25 cellular contexts compared by ENCODE assay signal in genomic region chr17:11495616-11496015, GRCh38.
"Had no signal": no experiment of that assay in that cellular context is flagged by ENCODE, and none has a peak within 500 bp of the region (broad histone marks: within the 10 kb centered on the region; RNA-seq: fewer than 3 reads in every experiment).

No MANE protein-coding gene starts in this region.

- H3K27me3 Mint-ChIP-seq: dendritic cell treated with granulocyte-macrophage colony-stimulating factor and Interleukin-4, amounts not matched to agents 40 ng/mL and 50 ng/mL, for 4 days; natural killer cell treated with Interleukin-12 subunit alpha and Interleukin-12 subunit beta and Interleukin-15 and Interleukin-18, amount 100 ng/mL, for 72 hours had no signal

- H3K27ac ChIP-seq: colonic mucosa, esophagus squamous epithelium, neutrophil, parathyroid adenoma, sigmoid colon, testis, tibial artery had no signal

- ATAC-seq: left lobe of liver; mucosa of descending colon; natural killer cell treated with Interleukin-12 subunit alpha and Interleukin-12 subunit beta and Interleukin-15 and Interleukin-18, amount 100 ng/mL, for 72 hours; stimulated activated effector memory CD8-positive, alpha-beta T cell treated with anti-CD3 and anti-CD28 coated beads, Interleukin-12 subunit alpha, Interleukin-12 subunit beta, amount 100 ng/mL, for 72 hours; stimulated activated naive CD8-positive, alpha-beta T cell treated with anti-CD3 and anti-CD28 coated beads, Interleukin-15, Interleukin-2, amounts not matched to agents 100 U/mL and 50 U/mL, for 24 hours had no signal

- H3K4me3 Mint-ChIP-seq: dendritic cell treated with granulocyte-macrophage colony-stimulating factor and Interleukin-4, amounts not matched to agents 40 ng/mL and 50 ng/mL, for 4 days; endodermal cell; mesothelial cell of epicardium; naive B cell; natural killer cell treated with Interleukin-12 subunit alpha and Interleukin-12 subunit beta and Interleukin-15 and Interleukin-18, amount 100 ng/mL, for 72 hours; neural crest cell; stimulated activated effector memory CD8-positive, alpha-beta T cell treated with anti-CD3 and anti-CD28 coated beads, Interleukin-12 subunit alpha, Interleukin-12 subunit beta, amount 100 ng/mL, for 72 hours; type B pancreatic cell had no signal

- H3K9me3 ChIP-seq: colonic mucosa, esophagus squamous epithelium, mucosa of descending colon, neutrophil, sigmoid colon, testis, tibial artery had no signal

- H3K36me3 Mint-ChIP-seq: mesothelial cell of epicardium; naive B cell; natural killer cell treated with Interleukin-12 subunit alpha and Interleukin-12 subunit beta and Interleukin-15 and Interleukin-18, amount 100 ng/mL, for 72 hours; stimulated activated effector memory CD8-positive, alpha-beta T cell treated with anti-CD3 and anti-CD28 coated beads, Interleukin-12 subunit alpha, Interleukin-12 subunit beta, amount 100 ng/mL, for 72 hours; type B pancreatic cell had no signal

- H3K36me3 ChIP-seq: colonic mucosa, esophagus squamous epithelium, neutrophil, sigmoid colon, tibial artery had no signal

- H3K4me3 ChIP-seq: colonic mucosa, esophagus squamous epithelium, mucosa of descending colon, sigmoid colon, testis, tibial artery had no signal

- H3K27me3 ChIP-seq: colonic mucosa, esophagus squamous epithelium, neutrophil, sigmoid colon, testis, tibial artery had no signal

- H3K4me1 Mint-ChIP-seq: naive B cell; stimulated activated effector memory CD8-positive, alpha-beta T cell treated with anti-CD3 and anti-CD28 coated beads, Interleukin-12 subunit alpha, Interleukin-12 subunit beta, amount 100 ng/mL, for 72 hours had no signal

- H3K27ac Mint-ChIP-seq: dendritic cell treated with granulocyte-macrophage colony-stimulating factor and Interleukin-4, amounts not matched to agents 40 ng/mL and 50 ng/mL, for 4 days; endodermal cell; mesothelial cell of epicardium; naive B cell; natural killer cell treated with Interleukin-12 subunit alpha and Interleukin-12 subunit beta and Interleukin-15 and Interleukin-18, amount 100 ng/mL, for 72 hours; progenitor cell of endocrine pancreas; stimulated activated effector memory CD8-positive, alpha-beta T cell treated with anti-CD3 and anti-CD28 coated beads, Interleukin-12 subunit alpha, Interleukin-12 subunit beta, amount 100 ng/mL, for 72 hours; type B pancreatic cell had no signal

- H3K4me1 ChIP-seq: colonic mucosa, esophagus squamous epithelium, sigmoid colon, testis, tibial artery had no signal

- DNase-seq: colonic mucosa; effector CD8-positive, alpha-beta T cell; esophagus squamous epithelium; foreskin melanocyte; mesenchymal stem cell; mucosa of descending colon; naive B cell; sigmoid colon; stimulated activated CD4-positive, alpha-beta T cell treated with anti-CD3 and anti-CD28 coated beads, Interleukin-2, amount 100 ng/mL, for 24 hours; stimulated activated CD4-positive, alpha-beta T cell treated with anti-CD3 and anti-CD28 coated beads, Interleukin-4, amount 100 ng/mL, for 24 hours; stimulated activated naive CD8-positive, alpha-beta T cell treated with anti-CD3 and anti-CD28 coated beads, Interleukin-15, Interleukin-2, amounts not matched to agents 100 U/mL and 50 U/mL, for 24 hours; substantia nigra; testis; tibial artery had no signal

- H3K9me3 Mint-ChIP-seq: endodermal cell, mesothelial cell of epicardium, type B pancreatic cell had no signal
